ENCODE assay signal across 1 cellular context in the genomic region with DNA sequence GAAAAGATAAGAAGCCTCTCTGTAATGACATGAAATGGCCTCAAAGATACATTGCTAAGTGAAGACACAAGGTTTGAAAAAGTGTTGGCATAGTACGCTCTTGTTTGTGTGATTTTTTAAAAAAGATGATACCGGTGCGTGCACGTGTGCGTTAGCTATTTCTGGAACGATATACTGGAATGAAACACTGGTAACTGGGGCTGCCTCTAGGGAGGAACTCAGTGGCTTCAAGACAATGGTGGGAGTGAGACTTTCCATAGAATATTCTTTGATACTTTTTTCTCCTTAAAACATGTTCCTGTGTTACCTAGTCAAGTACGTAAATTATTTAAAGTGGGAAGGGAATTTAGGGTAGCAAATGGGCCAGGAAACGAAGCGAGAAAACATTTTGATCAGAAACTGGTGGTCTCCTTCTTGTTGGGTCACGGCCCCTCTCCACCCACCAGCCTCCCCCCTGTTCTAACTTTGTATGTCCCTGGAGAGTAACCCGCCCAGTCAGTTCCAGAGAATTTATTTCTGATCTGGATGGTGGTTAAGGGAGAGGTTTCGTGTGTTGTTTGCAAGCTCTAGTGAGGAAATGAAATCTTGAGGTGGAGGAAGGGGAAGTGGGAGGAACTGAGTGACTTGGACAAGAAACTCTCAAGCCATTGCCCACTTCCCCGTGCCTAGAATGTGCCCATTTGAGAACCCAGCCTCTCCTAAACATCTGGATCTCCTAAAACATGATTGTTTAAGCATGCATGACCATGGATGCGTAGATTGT.
TF ChIP-seq lines count a peak whose summit lies in the region.

No MANE protein-coding gene starts in this region.

TF ChIP-seq in GM12878, 131 proteins besides CTCF, POLR2A, EP300 and RAD21:
- TF ChIP-seq GATAD2B (conservative IDR thresholded peaks at IDR 0.05; ENCODE audit: low read depth) (no peak), PAX5 (IDR thresholded peaks at IDR 0.05; ENCODE audit: borderline replicate concordance, low read depth, low read length) (peak; percentile 46; the same call in 1 of the 2 replicates), SPI1 (IDR thresholded peaks at IDR 0.05; ENCODE audit: borderline replicate concordance, insufficient read depth, low read depth, low read length) (peak; percentile 89), IRF4 (IDR thresholded peaks at IDR 0.05; ENCODE audit: low read depth, low read length) (0 out of 2 replicates have a peak, but pooled peaks have one; percentile 33), ZNF622 (IDR thresholded peaks at IDR 0.05) (no peak), CREB1 (IDR thresholded peaks at IDR 0.05; ENCODE audit: low read depth) (no peak), RUNX3 (IDR thresholded peaks at IDR 0.05; ENCODE audit: low read length) (peak; percentile 58), ETV6 (conservative IDR thresholded peaks at IDR 0.05 in 1 of 2, IDR thresholded peaks at IDR 0.05 in 1 of 2; ENCODE audit: borderline replicate concordance in 1 of 2, low read depth in 1 of 2) (peak in 1 of 2 experiments; percentile 69; a peak in 2 of 4 replicates)
- TF ChIP-seq, protein P1, sequence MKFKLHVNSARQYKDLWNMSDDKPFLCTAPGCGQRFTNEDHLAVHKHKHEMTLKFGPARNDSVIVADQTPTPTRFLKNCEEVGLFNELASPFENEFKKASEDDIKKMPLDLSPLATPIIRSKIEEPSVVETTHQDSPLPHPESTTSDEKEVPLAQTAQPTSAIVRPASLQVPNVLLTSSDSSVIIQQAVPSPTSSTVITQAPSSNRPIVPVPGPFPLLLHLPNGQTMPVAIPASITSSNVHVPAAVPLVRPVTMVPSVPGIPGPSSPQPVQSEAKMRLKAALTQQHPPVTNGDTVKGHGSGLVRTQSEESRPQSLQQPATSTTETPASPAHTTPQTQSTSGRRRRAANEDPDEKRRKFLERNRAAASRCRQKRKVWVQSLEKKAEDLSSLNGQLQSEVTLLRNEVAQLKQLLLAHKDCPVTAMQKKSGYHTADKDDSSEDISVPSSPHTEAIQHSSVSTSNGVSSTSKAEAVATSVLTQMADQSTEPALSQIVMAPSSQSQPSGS (IDR thresholded peaks at IDR 0.05; ENCODE audit: low read length) = peak; percentile 31; the same call in 1 of the 2 replicates
TF ChIP-seq in GM12878: peak in this region for 6.
